ENCODE assay signal across 9 cellular contexts in genomic region chr19:10087296-10088061, GRCh38. TPM values are rescaled to one million over a fixed set of nuclear protein-coding genes. Genes with fewer than 3 reads are reported as not detected.
DNase-seq lines count a peak whose midpoint lies in the region; ATAC-seq and TF ChIP-seq lines count a peak whose summit lies in the region.
"Had no signal": no experiment of that assay in that cellular context is flagged by ENCODE, and none has a peak within 500 bp of the region (broad histone marks: within the 10 kb centered on the region; RNA-seq: fewer than 3 reads in every experiment).

No MANE protein-coding gene starts in this region.

- no peaks in the 10 kb centered on the region for H3K9me3 ChIP-seq in CD8-positive, alpha-beta memory T cell (ENCODE audit: low read length)
- H3K9me3 ChIP-seq in MG63 = 0 out of 2 replicates have a peak, but pooled peaks cover 2% of the 10 kb centered on the region
- no peaks in the 10 kb centered on the region for H3K9me3 ChIP-seq in osteoblast (ENCODE audit: low read depth, low read length)
- peaks cover 0 to 2% of the 10 kb centered on the region in 2 donors for H3K9me3 ChIP-seq in neuronal stem cell (replicated peaks in 1 of 2; ENCODE audit: control insufficient read depth in 2 of 2, insufficient read depth in 1 of 2, low read depth in 1 of 2, low read length in 2 of 2)

- no peak overlapping the region for H2BK5ac ChIP-seq in neuronal stem cell (ENCODE audit: low read length)

- no peaks in the 10 kb centered on the region for H3K27me3 ChIP-seq in CD8-positive, alpha-beta memory T cell (ENCODE audit: insufficient read depth, low read length, poor library complexity, severe bottlenecking)
- H3K27me3 ChIP-seq in MG63 = no peaks in the 10 kb centered on the region
- H3K27me3 ChIP-seq in dorsolateral prefrontal cortex = no peaks in the 10 kb centered on the region
- no peaks in the 10 kb centered on the region for H3K27me3 ChIP-seq in osteoblast (ENCODE audit: insufficient read depth, low read length)
- peaks cover 8 to 28% (median 8%) of the 10 kb centered on the region in 3 experiments for H3K27me3 ChIP-seq in neuronal stem cell (ENCODE audit: control insufficient read depth in 3 of 3, insufficient read depth in 3 of 3, low read depth in 1 of 3, low read length in 3 of 3)

- peak overlapping the region; percentile 77 to 96 (median 85) for H3K4me3 Mint-ChIP-seq in CD8-positive, alpha-beta memory T cell

- H3K27ac Mint-ChIP-seq in CD8-positive, alpha-beta memory T cell = peak overlapping the region in 7 of 8 donors; percentile 71 to 92 (median 84)

- WGBS in neuronal stem cell (ENCODE audit: extremely low coverage in 2 of 2, insufficient read length in 2 of 2, insufficient replicate concordance in 1 of 2), 2 donors = no CpG with 5 or more reads among the region's 18 CpGs

- TF ChIP-seq CTCF in dorsolateral prefrontal cortex (IDR thresholded peaks at IDR 0.05 in 54 of 56, conservative IDR thresholded peaks at IDR 0.05 in 2 of 56; ENCODE audit: low read depth in 1 of 56, partially characterized antibody in 56 of 56) = no peak
- TF ChIP-seq CTCF in osteoblast (IDR thresholded peaks at IDR 0.05; ENCODE audit: extremely low read depth, low read depth, low read length) = no peak

- no peak overlapping the region for H3K18ac ChIP-seq in neuronal stem cell (ENCODE audit: low read length)

- peaks cover 0 to 40% (median 6%) of the 10 kb centered on the region in 3 donors for H3K36me3 Mint-ChIP-seq in CD8-positive, alpha-beta memory T cell

- H2BK12ac ChIP-seq in neuronal stem cell (ENCODE audit: low read length) = no peak overlapping the region

- H2BK120ac ChIP-seq in neuronal stem cell (ENCODE audit: low read depth, low read length) = no peak overlapping the region

- no peak overlapping the region for H4K91ac ChIP-seq in neuronal stem cell (ENCODE audit: low read depth, low read length, poor library complexity)

- no peak overlapping the region for H3K4ac ChIP-seq in neuronal stem cell (ENCODE audit: low read length)

- H3K23ac ChIP-seq in neuronal stem cell (ENCODE audit: low read depth, low read length, poor library complexity) = no peak overlapping the region

- H3K79me2 ChIP-seq in osteoblast (ENCODE audit: insufficient read depth, low read length) = no peaks in the 10 kb centered on the region

- H3K36me3 ChIP-seq in CD8-positive, alpha-beta memory T cell (ENCODE audit: insufficient read depth, low read length) = peaks cover 11% of the 10 kb centered on the region
- H3K36me3 ChIP-seq in MG63 = peaks cover 15% of the 10 kb centered on the region
- H3K36me3 ChIP-seq in osteoblast (ENCODE audit: insufficient read depth, low read length) = peaks cover 9% of the 10 kb centered on the region
- H3K36me3 ChIP-seq in neuronal stem cell (replicated peaks in 1 of 2; ENCODE audit: control insufficient read depth in 2 of 2, insufficient read depth in 2 of 2, low read length in 2 of 2) = no peaks in the 10 kb centered on the region
- H3K36me3 ChIP-seq: cardiac muscle cell had no signal

- H4K20me1 ChIP-seq in osteoblast (ENCODE audit: insufficient read depth, low read length) = peaks cover 4% of the 10 kb centered on the region

- H3K4me1 Mint-ChIP-seq in CD8-positive, alpha-beta memory T cell = peaks cover 14 to 28% (median 19%) of the 10 kb centered on the region in 3 donors

- no peaks in the 10 kb centered on the region for H3K79me1 ChIP-seq in neuronal stem cell (ENCODE audit: low read depth, low read length)

- H4K8ac ChIP-seq in neuronal stem cell (ENCODE audit: low read depth, low read length) = no peak overlapping the region

- POLR2A ChIA-PET in CD8-positive, alpha-beta memory T cell (lab: Charles Lee) = no interaction called here

- no peak overlapping the region for H2BK15ac ChIP-seq in neuronal stem cell (ENCODE audit: low read length)

- H3K27me3 Mint-ChIP-seq in CD8-positive, alpha-beta memory T cell = no peaks in the 10 kb centered on the region

- peak overlapping the region; percentile 87 for H3K4me2 ChIP-seq in osteoblast (ENCODE audit: insufficient read depth, low read length)
- H3K4me2 ChIP-seq in neuronal stem cell (ENCODE audit: insufficient read depth, low read length, poor library complexity, severe bottlenecking) = no peak overlapping the region

- no peak overlapping the region for H3K14ac ChIP-seq in neuronal stem cell (ENCODE audit: low read length)

- H2AFZ ChIP-seq in osteoblast (ENCODE audit: low read length) (no peak overlapping the region), neuronal stem cell (ENCODE audit: low read length) (no peak overlapping the region)

- no peak for ATAC-seq in HG03378 (IDR thresholded peaks at IDR 0.05; ENCODE audit: unreplicated experiment)
- no peak for ATAC-seq in GM18861 (IDR thresholded peaks at IDR 0.05; ENCODE audit: unreplicated experiment)

- H3K9me3 Mint-ChIP-seq in CD8-positive, alpha-beta memory T cell = no peaks in the 10 kb centered on the region

- no peak for DNase-seq in CD8-positive, alpha-beta memory T cell
- DNase-seq in MG63 = no peak
- no peak for DNase-seq in dorsolateral prefrontal cortex
- DNase-seq in osteoblast (ENCODE audit: insufficient read length, low spot score, missing footprints) = peak; percentile 69
- DNase-seq in neuronal stem cell (ENCODE audit: low spot score) = no peak
- DNase-seq in stimulated activated CD4-positive, alpha-beta T cell treated with anti-CD3 and anti-CD28 coated beads, Interleukin-2, amount 100 ng/mL, for 48 hours = no peak

- intact Hi-C loops in dorsolateral prefrontal cortex (cut with DNase I) = no loop called here

- H3K9ac ChIP-seq in neuronal stem cell (ENCODE audit: low read depth, low read length, poor library complexity) = no peak overlapping the region

- peaks cover 14% of the 10 kb centered on the region for H3K4me1 ChIP-seq in CD8-positive, alpha-beta memory T cell (ENCODE audit: insufficient read depth, low read length)
- H3K4me1 ChIP-seq in osteoblast (ENCODE audit: insufficient read depth, low read length) (peaks cover 3% of the 10 kb centered on the region), neuronal stem cell (ENCODE audit: control insufficient read depth in 2 of 2, insufficient read depth in 1 of 2, low read depth in 1 of 2, low read length in 2 of 2) (peaks cover 0 to 2% of the 10 kb centered on the region in 2 donors)

- H3K4me3 ChIP-seq in CD8-positive, alpha-beta memory T cell (ENCODE audit: low read length) = peak overlapping the region; percentile 88
- H3K4me3 ChIP-seq in MG63 = peak overlapping the region; percentile 87; the same call in 1 of the 2 replicates
- H3K4me3 ChIP-seq in dorsolateral prefrontal cortex = peak overlapping the region in 54 of 59 donors; percentile 73 to 100 (median 95)
- peak overlapping the region; percentile 98 for H3K4me3 ChIP-seq in osteoblast (ENCODE audit: insufficient read depth, low read length)
- peak overlapping the region in 1 of 2 donors; percentile 69 for H3K4me3 ChIP-seq in neuronal stem cell (ENCODE audit: low read length in 2 of 2)

- H3K27ac ChIP-seq in CD8-positive, alpha-beta memory T cell (ENCODE audit: low read depth, low read length) = peak overlapping the region; percentile 82
- H3K27ac ChIP-seq in dorsolateral prefrontal cortex = peak overlapping the region in 41 of 59 donors; percentile 57 to 96 (median 87)
- peak overlapping the region; percentile 8 for H3K27ac ChIP-seq in osteoblast (ENCODE audit: low read depth, low read length)
- no peak overlapping the region for H3K27ac ChIP-seq in neuronal stem cell (replicated peaks; ENCODE audit: low read length)
- H3K27ac ChIP-seq: cardiac muscle cell had no signal

- CTCF ChIA-PET in CD8-positive, alpha-beta memory T cell (lab: Charles Lee) = no interaction called here

- H2AK5ac ChIP-seq in neuronal stem cell (ENCODE audit: low read depth, low read length) = no peak overlapping the region

RNA-seq across cellular contexts. Expression of gene SHFL, which starts 1.4 kb away (rescaled TPM):
- total RNA-seq in CD8-positive, alpha-beta memory T cell = 10 to 100 TPM; 41.5 to 45.2 TPM
- polyA plus RNA-seq in CD8-positive, alpha-beta memory T cell = 68.1 TPM
- 22.5 and 28.9 TPM in 2 replicates for total RNA-seq in MG63 (2014; rRNA removed; shearing (Covaris generic); ENCODE audit: low replicate concordance)
- total RNA-seq in dorsolateral prefrontal cortex (10 to 100 TPM; 34.9 to 82.2 (median 49.6) TPM), osteoblast (20.6 and 22.4 TPM in 2 replicates)
- polyA plus RNA-seq in neuronal stem cell (2013, experiment 1 of 2) = 0.77 TPM
- polyA plus RNA-seq in neuronal stem cell (2013, experiment 2 of 2) = 0.71 TPM

RNA-seq across cellular contexts. Expression of gene ANGPTL6, which starts 15.0 kb away (rescaled TPM):
- 1 to 10 TPM; 6.6 to 7.7 TPM for total RNA-seq in CD8-positive, alpha-beta memory T cell
- 0.35 TPM for polyA plus RNA-seq in CD8-positive, alpha-beta memory T cell
- total RNA-seq in MG63 (2014; rRNA removed; shearing (Covaris generic); ENCODE audit: low replicate concordance) = not detected in 2 replicates
- total RNA-seq in dorsolateral prefrontal cortex (1 to 10 TPM in 47 of 120 experiments, under 1 TPM in 64, not detected in 9; 0.31 to 4.0 (median 0.87) TPM), osteoblast (not detected in 2 replicates)
- polyA plus RNA-seq in neuronal stem cell (2013, experiment 1 of 2) = not detected
- polyA plus RNA-seq in neuronal stem cell (2013, experiment 2 of 2) = not detected

RNA-seq across cellular contexts. Expression of gene PPAN, which starts 18.7 kb away (rescaled TPM):
- total RNA-seq in CD8-positive, alpha-beta memory T cell = 100 to 1,000 TPM; 273 to 284 TPM
- 47.4 TPM for polyA plus RNA-seq in CD8-positive, alpha-beta memory T cell
- total RNA-seq in MG63 (2014; rRNA removed; shearing (Covaris generic); ENCODE audit: low replicate concordance) = 128 and 155 TPM in 2 replicates
- total RNA-seq in dorsolateral prefrontal cortex (10 to 100 TPM; 32.9 to 65.3 (median 43.5) TPM), osteoblast (19.2 and 20.9 TPM in 2 replicates)
- 16.9 TPM for polyA plus RNA-seq in neuronal stem cell (2013, experiment 1 of 2)
- 18.4 TPM for polyA plus RNA-seq in neuronal stem cell (2013, experiment 2 of 2)

RNA-seq across cellular contexts. Expression of gene P2RY11, which starts 24.0 kb away (rescaled TPM):
- 10 to 100 TPM; 53.7 to 58.1 TPM for total RNA-seq in CD8-positive, alpha-beta memory T cell
- polyA plus RNA-seq in CD8-positive, alpha-beta memory T cell = 7.4 TPM
- total RNA-seq in MG63 (2014; rRNA removed; shearing (Covaris generic); ENCODE audit: low replicate concordance) = 2.0 and 5.9 TPM in 2 replicates
- total RNA-seq in dorsolateral prefrontal cortex = 10 to 100 TPM; 14.1 to 36.6 (median 23.2) TPM
- total RNA-seq in osteoblast = 2.1 and 2.2 TPM in 2 replicates
- polyA plus RNA-seq in neuronal stem cell (2013, experiment 1 of 2) = 4.2 TPM
- 3.9 TPM for polyA plus RNA-seq in neuronal stem cell (2013, experiment 2 of 2)

RNA-seq across cellular contexts. Expression of gene EIF3G, which starts 32.2 kb away (rescaled TPM):
- total RNA-seq in CD8-positive, alpha-beta memory T cell = 100 to 1,000 TPM; 336 to 348 TPM
- 259 TPM for polyA plus RNA-seq in CD8-positive, alpha-beta memory T cell
- total RNA-seq in MG63 (2014; rRNA removed; shearing (Covaris generic); ENCODE audit: low replicate concordance) = 677 and 743 TPM in 2 replicates
- 100 to 1,000 TPM in 80 of 120 experiments, 10 to 100 TPM in 40; 78.7 to 131 (median 104) TPM for total RNA-seq in dorsolateral prefrontal cortex
- 226 and 252 TPM in 2 replicates for total RNA-seq in osteoblast
- 165 TPM for polyA plus RNA-seq in neuronal stem cell (2013, experiment 1 of 2)
- polyA plus RNA-seq in neuronal stem cell (2013, experiment 2 of 2) = 159 TPM
